8 cellular contexts compared by ENCODE assay signal in the genomic region with DNA sequence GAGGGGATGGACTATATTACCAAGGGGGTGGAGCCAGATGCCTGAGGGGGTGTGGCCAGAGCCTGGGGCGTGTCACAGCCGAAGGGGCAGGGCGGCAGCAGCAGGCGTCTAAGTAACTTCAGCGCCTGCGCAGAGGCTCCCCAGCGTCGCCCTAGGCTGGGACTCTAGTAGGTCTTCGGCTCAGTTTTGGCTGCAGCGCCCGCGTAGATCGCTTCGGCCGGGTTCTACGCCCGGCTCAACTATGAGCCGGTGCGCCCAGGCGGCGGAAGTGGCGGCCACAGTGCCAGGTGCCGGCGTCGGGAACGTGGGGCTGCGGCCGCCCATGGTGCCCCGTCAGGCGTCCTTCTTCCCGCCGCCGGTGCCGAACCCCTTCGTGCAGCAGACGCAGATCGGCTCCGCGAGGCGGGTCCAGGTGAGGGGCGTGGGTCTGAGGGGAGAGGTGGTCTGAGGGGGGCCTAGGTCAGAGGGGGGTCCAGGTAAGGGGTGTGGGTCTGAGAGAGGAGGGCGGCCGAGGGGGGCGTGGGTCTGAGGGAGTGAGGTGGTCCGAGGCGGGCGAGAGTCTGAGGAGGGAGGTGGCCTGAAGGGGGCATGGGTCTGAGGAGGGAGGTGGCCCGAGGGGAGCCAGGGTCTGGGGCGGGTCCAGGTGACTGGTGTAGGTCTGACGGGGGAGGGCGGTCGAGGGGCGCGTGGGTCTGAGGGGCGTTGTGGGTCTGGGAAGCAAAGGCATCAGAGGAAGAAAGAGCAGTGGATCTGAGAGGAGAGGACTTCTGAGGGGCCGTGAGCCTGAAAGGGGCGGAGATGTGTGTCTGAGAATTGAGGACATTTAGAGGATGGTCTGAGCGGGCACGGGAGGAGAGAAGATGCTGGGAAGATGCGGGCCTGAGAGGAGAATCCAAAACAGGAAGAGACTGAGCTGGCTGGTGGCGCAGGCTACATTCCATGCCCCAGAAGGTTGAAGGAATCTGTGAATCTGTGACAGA. TPM values are rescaled to one million over a fixed set of nuclear protein-coding genes. Genes with fewer than 3 reads are reported as not detected.
A peak's percentile ranks its signal among the peaks of the same experiment; 100 is the strongest.
DNase-seq lines count a peak whose midpoint lies in the region; ATAC-seq, FAIRE-seq and TF ChIP-seq lines count a peak whose summit lies in the region.

LPCAT2 (plus strand) TSS at position 132 of the 980 bp plus-strand sequence; CDS start at position 242, 110 bp downstream.

- no peak within 1 kb of the TSS for H3K9ac ChIP-seq in kidney (ENCODE audit: low read length in 2 of 2)

- ATAC-seq in GM21447 (IDR thresholded peaks at IDR 0.05; ENCODE audit: unreplicated experiment) (no peak), GM21515 (IDR thresholded peaks at IDR 0.05; ENCODE audit: unreplicated experiment) (no peak)

- DNase-seq in EH (ENCODE audit: low read depth) (peak; percentile 92), HTR-8/SVneo (ENCODE audit: insufficient read length, low spot score) (peak; percentile 65), SKM-1 treated with dmso at 0.1 percent for 144 hours (lab: John Stamatoyannopoulos, UW; ENCODE audit: unreplicated experiment) (peak; percentile 85), coronary artery (ENCODE audit: low spot score) (no peak), kidney (peak; percentile 92)

- FAIRE-seq in HTR-8/SVneo (lab: Jason Lieb, UNC) (no peak), kidney (lab: Jason Lieb, UNC) (no peak)

- intact Hi-C loops in kidney (cut with DNase I): no loop called here

- H3K4me3 ChIP-seq in coronary artery (peak within 1 kb of the TSS; percentile 87), kidney (ENCODE audit: low read length in 2 of 2) (peak within 1 kb of the TSS; percentile 58 to 62), skin epidermis (peak within 1 kb of the TSS; percentile 50 to 72 (median 53))

- peaks cover 2% of the 10 kb centered on the region in 2 donors for H3K4me1 ChIP-seq in kidney (ENCODE audit: control insufficient read depth in 1 of 2, insufficient read depth in 1 of 2, low read depth in 1 of 2, low read length in 2 of 2)

- TF ChIP-seq CTCF in coronary artery (IDR thresholded peaks at IDR 0.05) (no peak), kidney (IDR thresholded peaks at IDR 0.05; ENCODE audit: borderline replicate concordance, extremely low read depth, insufficient read depth) (no peak)

- H3K36me3 ChIP-seq in kidney (ENCODE audit: control insufficient read depth in 1 of 2, insufficient read depth in 2 of 2, low read length in 2 of 2): no peaks in the 10 kb centered on the region

- H3K27ac ChIP-seq in coronary artery: peak within 1 kb of the TSS in 1 of 2 donors; percentile 83
- peak within 1 kb of the TSS in 1 of 2 donors; percentile 65 for H3K27ac ChIP-seq in kidney (ENCODE audit: low read depth in 2 of 2, low read length in 2 of 2)
- H3K27ac ChIP-seq in skin epidermis: peak within 1 kb of the TSS; percentile 16 to 90 (median 75)

- H3K9me3 ChIP-seq in kidney (ENCODE audit: control insufficient read depth in 1 of 2, low read length in 2 of 2): no peaks in the 10 kb centered on the region

RNA-seq across cellular contexts. Expression of gene LPCAT2, which starts in this region (rescaled TPM):
- total RNA-seq in kidney: 20.6 TPM
- polyA plus RNA-seq in kidney (ENCODE audit: insufficient read depth, low read depth, low replicate concordance): 7.7 TPM
